In genomic region chrX:103584606-103585005, GRCh38 we compare ENCODE assay signal across 8 cellular contexts. TPM values are rescaled to one million over a fixed set of nuclear protein-coding genes. Genes with fewer than 3 reads are reported as not detected.
DNase-seq lines count a peak whose midpoint lies in the region; ATAC-seq and TF ChIP-seq lines count a peak whose summit lies in the region.

No MANE protein-coding gene starts in this region.

- peak overlapping the region in 3 of 10 donors; percentile 25 to 91 (median 35) for H3K27ac Mint-ChIP-seq in naive thymus-derived CD8-positive, alpha-beta T cell
- H3K27ac Mint-ChIP-seq in CD14-positive monocyte, result no peak overlapping the region

- H3K9me3 ChIP-seq in adipocyte (ENCODE audit: control insufficient read depth, low read length), result peaks cover 22% of the 10 kb centered on the region

- H3K36me3 Mint-ChIP-seq in naive thymus-derived CD8-positive, alpha-beta T cell, result no peaks in the 10 kb centered on the region
- H3K36me3 Mint-ChIP-seq in CD14-positive monocyte, result no peaks in the 10 kb centered on the region

- H3K36me3 ChIP-seq in KMS-11 (ENCODE audit: insufficient read depth) (no peaks in the 10 kb centered on the region), adipocyte (ENCODE audit: control insufficient read depth, insufficient read depth, low read length, severe bottlenecking) (peaks cover 5% of the 10 kb centered on the region)

- H3K4me2 ChIP-seq in KMS-11, result peak overlapping the region; percentile 88

- no peak for TF ChIP-seq CTCF in KMS-11 (conservative IDR thresholded peaks at IDR 0.05; ENCODE audit: low read depth, low read length)
- TF ChIP-seq CTCF in CD14-positive monocyte (IDR thresholded peaks at IDR 0.05), result no peak

- peak overlapping the region; percentile 71; the same call in 1 of the 2 replicates for H2AFZ ChIP-seq in KMS-11 (ENCODE audit: low read depth)

- H3K9ac ChIP-seq in KMS-11 (0 out of 2 replicates have a peak overlapping the region, but pooled peaks have one; percentile 46), adipocyte (ENCODE audit: low read length) (peak overlapping the region; percentile 94)

- H3K4me3 ChIP-seq in KMS-11 (IDR thresholded peaks at IDR 0.05; ENCODE audit: insufficient read depth, low read depth, low read length) (no peak overlapping the region), adipocyte (ENCODE audit: low read length) (peak overlapping the region; percentile 91)

- DNase-seq in COR-L47 (lab: John Stamatoyannopoulos, UW) (peak; percentile 28), adipocyte (ENCODE audit: low read depth) (peak; percentile 1), DMS153 treated with DMSO at 0.1 percent for 48 hours (lab: John Stamatoyannopoulos, UW; ENCODE audit: unreplicated experiment) (no peak), CD14-positive monocyte (ENCODE audit: low spot score) (no peak)
- no peak for DNase-seq in naive thymus-derived CD8-positive, alpha-beta T cell
- no peak for DNase-seq in activated CD4-positive, alpha-beta T cell treated with anti-CD3 and anti-CD28 coated beads for 4 hours

- H3K27ac ChIP-seq in KMS-11, result no peak overlapping the region

- H3K79me2 ChIP-seq in KMS-11 (ENCODE audit: insufficient read depth, low read depth), result no peaks in the 10 kb centered on the region

- ATAC-seq in naive thymus-derived CD8-positive, alpha-beta T cell, result no peak
- ATAC-seq in HG02763 (IDR thresholded peaks at IDR 0.05; ENCODE audit: unreplicated experiment), result no peak

- H3K27me3 ChIP-seq in KMS-11 (ENCODE audit: insufficient read depth, low read depth), result no peaks in the 10 kb centered on the region
- no peaks in the 10 kb centered on the region for H3K27me3 ChIP-seq in adipocyte (replicated peaks; ENCODE audit: control insufficient read depth, insufficient read depth, low read length)

- intact Hi-C loops in CD14-positive monocyte (cut with micrococcal nuclease), result no loop called here

- peak overlapping the region in 8 of 10 donors; percentile 12 to 89 (median 72) for H3K4me3 Mint-ChIP-seq in naive thymus-derived CD8-positive, alpha-beta T cell
- no peak overlapping the region for H3K4me3 Mint-ChIP-seq in CD14-positive monocyte

- H3K4me1 Mint-ChIP-seq in naive thymus-derived CD8-positive, alpha-beta T cell, result peaks cover 9 to 22% (median 12%) of the 10 kb centered on the region in 4 donors
- H3K4me1 Mint-ChIP-seq in CD14-positive monocyte, result peaks cover 8% of the 10 kb centered on the region

- H3K4me1 ChIP-seq in KMS-11 (ENCODE audit: low read depth, poor library complexity, severe bottlenecking) (no peaks in the 10 kb centered on the region), adipocyte (ENCODE audit: control insufficient read depth, insufficient read depth, low read length) (no peaks in the 10 kb centered on the region)

- H3K27me3 Mint-ChIP-seq in naive thymus-derived CD8-positive, alpha-beta T cell, result peaks cover 0 to 2% (median 0%) of the 10 kb centered on the region in 5 donors
- H3K27me3 Mint-ChIP-seq in CD14-positive monocyte (ENCODE audit: low read depth in 3 of 3), result peaks cover 0 to 4% (median 3%) of the 10 kb centered on the region in 3 donors

- no peaks in the 10 kb centered on the region for H4K20me1 ChIP-seq in KMS-11 (ENCODE audit: insufficient read depth)

- POLR2A ChIA-PET in naive thymus-derived CD8-positive, alpha-beta T cell (lab: Charles Lee), result no interaction called here

- H3K9me3 Mint-ChIP-seq in naive thymus-derived CD8-positive, alpha-beta T cell, result peaks cover 0 to 4% (median 0%) of the 10 kb centered on the region in 9 donors
- H3K9me3 Mint-ChIP-seq in CD14-positive monocyte, result peaks cover 0 to 4% (median 0%) of the 10 kb centered on the region in 7 donors

RNA-seq across cellular contexts. Expression of gene TCEAL4, which starts 0.7 kb away (rescaled TPM):
- total RNA-seq in naive thymus-derived CD8-positive, alpha-beta T cell, result 10 to 100 TPM; 15.9 to 17.2 TPM
- polyA plus RNA-seq in naive thymus-derived CD8-positive, alpha-beta T cell, result 10 to 100 TPM; 16.5 to 28.0 (median 20.8) TPM
- 10 to 100 TPM in 1 of 2 donors, 1 to 10 TPM in 1; 8.5 to 10.7 TPM for polyA plus RNA-seq in CD14-positive monocyte

RNA-seq across cellular contexts. Expression of gene TCEAL3, which starts 23.2 kb away (rescaled TPM):
- 1 to 10 TPM; 9.1 TPM for total RNA-seq in naive thymus-derived CD8-positive, alpha-beta T cell
- polyA plus RNA-seq in naive thymus-derived CD8-positive, alpha-beta T cell, result 10 to 100 TPM in 2 of 3 donors, 1 to 10 TPM in 1; 7.4 to 11.9 (median 10.2) TPM
- polyA plus RNA-seq in CD14-positive monocyte, result 1 to 10 TPM; 1.8 to 2.1 TPM

RNA-seq across cellular contexts. Expression of gene TCEAL1, which starts 44.2 kb away (rescaled TPM):
- 10 to 100 TPM; 18.8 to 19.3 TPM for total RNA-seq in naive thymus-derived CD8-positive, alpha-beta T cell
- 10 to 100 TPM; 19.1 to 29.4 (median 28.4) TPM for polyA plus RNA-seq in naive thymus-derived CD8-positive, alpha-beta T cell
- 10 to 100 TPM in 1 of 2 donors, 1 to 10 TPM in 1; 5.5 to 11.4 TPM for polyA plus RNA-seq in CD14-positive monocyte

Comparison
In these comparisons a context has a peak if more than half of its experiments do, and no peak if none do; other contexts are left out.
1. DNase-seq: peak in COR-L47 (single experiment) and adipocyte (single experiment); none in naive thymus-derived CD8-positive, alpha-beta T cell (0 of 10), DMS153 treated with DMSO at 0.1 percent for 48 hours (single experiment), CD14-positive monocyte (single experiment) and activated CD4-positive, alpha-beta T cell treated with anti-CD3 and anti-CD28 coated beads for 4 hours (0 of 2).
2. H3K4me3 Mint-ChIP-seq: peak in naive thymus-derived CD8-positive, alpha-beta T cell (8 of 10); none in CD14-positive monocyte (0 of 2).